Comparison of ENCODE assay signal across 8 cellular contexts in genomic region chrX:17591741-17592110, GRCh38.
DNase-seq lines count a peak whose midpoint lies in the region; ATAC-seq, FAIRE-seq and TF ChIP-seq lines count a peak whose summit lies in the region.

No MANE protein-coding gene starts in this region.

- no peak overlapping the region for H3K9ac ChIP-seq in GM12878 (ENCODE audit: control insufficient read depth, insufficient read depth, low read length)
- H3K9ac ChIP-seq in muscle layer of colon (ENCODE audit: low read length): no peak overlapping the region

- CTCF ChIA-PET in GM12878 (lab: Yijun Ruan, JAX): interaction anchor here (0.9 to 4.3 kb wide), 10 partner anchors 9 to 539 kb away, joined by 3 to 47 read pairs (median 4); no protein-coding TSS in a partner anchor

- H3K36me3 ChIP-seq in GM12878 (ENCODE audit: control insufficient read depth in 2 of 2, insufficient read depth in 2 of 2, low read length in 1 of 2) (no peaks in the 10 kb centered on the region), muscle layer of colon (ENCODE audit: insufficient read depth, low read length) (no peaks in the 10 kb centered on the region)

- ATAC-seq in HG03280 (IDR thresholded peaks at IDR 0.05; ENCODE audit: unreplicated experiment) (peak; percentile 42), GM12878 (peak; percentile 54), HG03521 (IDR thresholded peaks at IDR 0.05; ENCODE audit: unreplicated experiment) (no peak), GM18907 (IDR thresholded peaks at IDR 0.05; ENCODE audit: unreplicated experiment) (no peak)

- RAD21 ChIA-PET in GM12878 (lab: Charles Lee; ENCODE audit: unreplicated experiment): interaction anchor here (0.8 to 1.5 kb wide), 4 partner anchors 35 to 353 kb away, joined by 3 to 8 read pairs (median 3); no protein-coding TSS in a partner anchor

- WGBS in GM12878 (ENCODE audit: insufficient coverage, insufficient replicate concordance, low lambda C conversion rate, missing lambda C conversion rate): 11% methylated on average over 4 of the region's 4 CpGs

- H3K4me1 ChIP-seq in GM12878 (ENCODE audit: control insufficient read depth, insufficient read depth, low read length): no peaks in the 10 kb centered on the region
- H3K4me1 ChIP-seq in muscle layer of colon (ENCODE audit: insufficient read depth, low read length): peaks cover 15% of the 10 kb centered on the region

- H3K27me3 ChIP-seq in GM12878 (replicated peaks in 1 of 2; ENCODE audit: control insufficient read depth in 2 of 2, insufficient read depth in 2 of 2, low read length in 1 of 2): no peaks in the 10 kb centered on the region
- peaks cover 0 to 6% of the 10 kb centered on the region in 2 donors for H3K27me3 ChIP-seq in muscle layer of colon (ENCODE audit: control insufficient read depth in 1 of 2, insufficient read depth in 2 of 2, low read length in 2 of 2)

- BruUV-seq in GM12878 (replicated peaks; lab: Mats Ljungman, UMichigan): no TSS peak

- H3K9me3 ChIP-seq in GM12878 (replicated peaks; ENCODE audit: control insufficient read depth, insufficient read depth, low read length) (no peaks in the 10 kb centered on the region; the same call in 2 of the 3 replicates), muscle layer of colon (ENCODE audit: low read length) (no peaks in the 10 kb centered on the region)

- TF ChIP-seq EP300 in GM12878 (IDR thresholded peaks at IDR 0.05; ENCODE audit: borderline replicate concordance in 1 of 2, control insufficient read depth in 1 of 2, low read depth in 2 of 2, low read length in 2 of 2): no peak

- no peaks in the 10 kb centered on the region for H4K20me1 ChIP-seq in GM12878 (ENCODE audit: control insufficient read depth, insufficient read depth)

- H3K27ac ChIP-seq in GM12878 (ENCODE audit: control insufficient read depth, insufficient read depth): no peak overlapping the region
- peak overlapping the region; percentile 30 for H3K27ac ChIP-seq in muscle layer of colon (ENCODE audit: low read depth, low read length)

- POLR2A ChIA-PET in GM12878 (lab: Charles Lee): no interaction called here

- no peak overlapping the region for H2AFZ ChIP-seq in GM12878 (ENCODE audit: control insufficient read depth, low read depth, low read length)

- no peak for TF ChIP-seq POLR2A in GM12878 (IDR thresholded peaks at IDR 0.05; ENCODE audit: low read depth, low read length)

- SMC1A ChIA-PET in GM12878 (lab: Charles Lee; ENCODE audit: uncharacterized antibody, unreplicated experiment): interaction anchor here (1.3 to 2.1 kb wide), 5 partner anchors 17 to 470 kb away, joined by 3 to 6 read pairs (median 4); no protein-coding TSS in a partner anchor

- FAIRE-seq in GM12878 (lab: Jason Lieb, UNC): no peak

- TF ChIP-seq RAD21 in GM12878 (IDR thresholded peaks at IDR 0.05; ENCODE audit: insufficient read depth, low read depth, low read length): no peak

- DNase-seq in AG20443 (ENCODE audit: low spot score) (peak; percentile 45), GM12878 (ENCODE audit: low read depth, low spot score) (no peak), NCI-H2029 (lab: John Stamatoyannopoulos, UW) (no peak), NCI-H187 treated with DMSO at 0.1 percent for 48 hours (lab: John Stamatoyannopoulos, UW) (no peak)

- no peak for TF ChIP-seq CTCF in GM12878 (IDR thresholded peaks at IDR 0.05 in 2 of 3, conservative IDR thresholded peaks at IDR 0.05 in 1 of 3; ENCODE audit: control insufficient read depth in 2 of 3, extremely low read depth in 1 of 3, insufficient read depth in 1 of 3, low read depth in 3 of 3, low read length in 3 of 3)

- H3K4me3 ChIP-seq in GM12878 (no peak overlapping the region), muscle layer of colon (ENCODE audit: low read depth in 1 of 2, low read length in 2 of 2) (peak overlapping the region in 1 of 2 donors; percentile 29)

- no peaks in the 10 kb centered on the region for H3K79me2 ChIP-seq in GM12878 (ENCODE audit: control insufficient read depth, insufficient read depth, low read length)

- H3K4me2 ChIP-seq in GM12878 (ENCODE audit: control insufficient read depth, insufficient read depth): no peak overlapping the region

- intact Hi-C loops in GM12878 (cut with micrococcal nuclease; ENCODE audit: unreplicated experiment): loop anchor here (1.0 to 5.0 kb wide), 4 partner anchors 56 to 469 kb away; no protein-coding TSS in a partner anchor

- in situ Hi-C loops in GM12878 (cut with MboI): loop anchor here (5.0 kb wide), 1 partner anchor 344 kb away; no protein-coding TSS in a partner anchor

TF ChIP-seq in GM12878, 131 proteins besides CTCF, POLR2A, EP300 and RAD21:
- no peak for TF ChIP-seq ZNF687 (IDR thresholded peaks at IDR 0.05)
- TF ChIP-seq HCFC1 (IDR thresholded peaks at IDR 0.05; ENCODE audit: low read length): no peak
- no peak for TF ChIP-seq CEBPZ (IDR thresholded peaks at IDR 0.05; ENCODE audit: low read depth, low read length)
- TF ChIP-seq CHD1 (IDR thresholded peaks at IDR 0.05; ENCODE audit: low read depth, low read length): no peak
- TF ChIP-seq NRF1 (conservative IDR thresholded peaks at IDR 0.05; ENCODE audit: low read depth, low read length): no peak
- no peak for TF ChIP-seq SMAD5 (IDR thresholded peaks at IDR 0.05; ENCODE audit: low read depth)
- no peak for TF ChIP-seq EZH2 (IDR thresholded peaks at IDR 0.05; ENCODE audit: borderline replicate concordance, control insufficient read depth, low read depth, low read length)
- TF ChIP-seq TAF1 (IDR thresholded peaks at IDR 0.05; ENCODE audit: borderline replicate concordance, low read depth, low read length): no peak
- no peak for TF ChIP-seq KDM1A (IDR thresholded peaks at IDR 0.05; ENCODE audit: borderline replicate concordance)
- no peak for TF ChIP-seq IKZF2 (IDR thresholded peaks at IDR 0.05)
- no peak for TF ChIP-seq STAT1 (conservative IDR thresholded peaks at IDR 0.05)
- no peak for TF ChIP-seq MAX (IDR thresholded peaks at IDR 0.05; ENCODE audit: low read depth, low read length)
- no peak for TF ChIP-seq POLR2AphosphoS5 (IDR thresholded peaks at IDR 0.05; ENCODE audit: low read length)
- TF ChIP-seq ZBED1 (IDR thresholded peaks at IDR 0.05; ENCODE audit: borderline replicate concordance): no peak
- TF ChIP-seq RUNX3 (IDR thresholded peaks at IDR 0.05; ENCODE audit: low read length): no peak
- no peak for TF ChIP-seq ZNF207 (IDR thresholded peaks at IDR 0.05; ENCODE audit: borderline replicate concordance)
- TF ChIP-seq SRF (IDR thresholded peaks at IDR 0.05; ENCODE audit: low read depth in 2 of 2, low read length in 2 of 2): no peak

Comparison
In these comparisons a context has a peak if more than half of its experiments do, and no peak if none do; other contexts are left out.
1. ATAC-seq: peak in HG03280 (single experiment) and GM12878 (single experiment); none in HG03521 (single experiment) and GM18907 (single experiment).